ENCODE assay signal across 8 cellular contexts in the genomic region with DNA sequence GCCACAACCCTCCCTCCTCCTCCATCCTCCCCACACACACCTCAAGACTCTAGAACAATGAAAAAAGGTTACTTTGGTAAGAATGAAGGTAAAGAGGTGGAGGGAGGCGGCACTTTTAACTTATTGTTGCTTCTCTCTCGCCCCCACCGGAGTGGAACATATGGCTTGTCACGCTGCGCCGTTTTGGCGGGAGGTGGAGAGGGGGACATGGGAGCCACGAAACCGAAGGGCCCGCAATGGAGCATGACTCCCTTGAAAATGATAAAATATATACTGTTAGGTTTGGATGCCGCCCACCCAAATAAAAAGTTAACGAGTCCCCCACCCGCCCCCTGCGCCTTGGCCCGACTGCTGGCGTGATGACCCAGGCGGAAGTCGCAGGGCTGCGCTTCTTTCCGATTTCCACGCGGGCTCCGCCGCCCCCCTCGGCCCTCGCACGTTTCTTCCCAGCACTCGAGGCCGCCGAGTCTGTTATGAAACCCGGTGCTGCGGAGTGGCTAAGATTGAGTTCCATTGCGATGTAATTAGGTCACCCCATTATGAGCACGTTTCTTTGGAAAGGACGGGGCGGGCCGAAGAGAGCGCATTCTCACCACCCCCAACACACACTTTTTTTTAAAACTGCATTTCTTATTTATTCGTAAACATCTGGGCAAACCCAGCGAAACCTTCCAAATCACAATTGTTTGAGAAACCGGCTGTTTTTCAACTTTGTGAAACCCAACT. TPM values are rescaled to one million over a fixed set of nuclear protein-coding genes. Genes with fewer than 3 reads are reported as not detected.
A peak's percentile ranks its signal among the peaks of the same experiment; 100 is the strongest.
DNase-seq lines count a peak whose midpoint lies in the region; ATAC-seq and TF ChIP-seq lines count a peak whose summit lies in the region.

No MANE protein-coding gene starts in this region.

- H3K27me3 Mint-ChIP-seq in activated naive CD4-positive, alpha-beta T cell treated with anti-CD3 and anti-CD28 coated beads, Interleukin-2, amount 50 U/mL, for 24 hours: no peaks in the 10 kb centered on the region

- TF ChIP-seq CTCF in RWPE2 (IDR thresholded peaks at IDR 0.05; ENCODE audit: poor library complexity, severe bottlenecking): no peak

- peak; percentile 11 to 18 for DNase-seq in NOMO-1 (lab: John Stamatoyannopoulos, UW; ENCODE audit: unreplicated experiment in 2 of 2)
- no peak for DNase-seq in NOMO-1 treated with dmso at 0.1 percent for 144 hours (lab: John Stamatoyannopoulos, UW; ENCODE audit: unreplicated experiment)
- DNase-seq in RWPE2 (ENCODE audit: low spot score): peak; percentile 87
- DNase-seq in Right ventricle myocardium inferior (ENCODE audit: missing footprints): peak; percentile 95
- DNase-seq in pons (ENCODE audit: low spot score): peak; percentile 48

- H3K27me3 ChIP-seq in RWPE2 (ENCODE audit: insufficient read depth, poor library complexity, severe bottlenecking): no peaks in the 10 kb centered on the region

- H3K27ac Mint-ChIP-seq in activated naive CD4-positive, alpha-beta T cell treated with anti-CD3 and anti-CD28 coated beads, Interleukin-2, amount 50 U/mL, for 24 hours: peak overlapping the region; percentile 99

- no peaks in the 10 kb centered on the region for H3K9me3 Mint-ChIP-seq in activated naive CD4-positive, alpha-beta T cell treated with anti-CD3 and anti-CD28 coated beads, Interleukin-2, amount 50 U/mL, for 24 hours

- H3K27ac ChIP-seq in RWPE2 (ENCODE audit: poor library complexity, severe bottlenecking) (peak overlapping the region; percentile 99), urinary bladder (ENCODE audit: low read depth) (peak overlapping the region; percentile 100)

- H3K4me1 ChIP-seq in RWPE2 (ENCODE audit: insufficient read depth, poor library complexity, severe bottlenecking): no peaks in the 10 kb centered on the region
- no peaks in the 10 kb centered on the region for H3K4me1 ChIP-seq in urinary bladder (ENCODE audit: insufficient read depth)

- peaks cover 36% of the 10 kb centered on the region for H3K36me3 ChIP-seq in RWPE2 (ENCODE audit: low read depth)
- H3K36me3 ChIP-seq in urinary bladder (ENCODE audit: insufficient read depth): peaks cover 10% of the 10 kb centered on the region

- intact Hi-C loops in Right ventricle myocardium inferior (cut with DNase I): loop anchor here (2.0 to 10.0 kb wide), 4 partner anchors 129 to 402 kb away; no protein-coding TSS in a partner anchor

- WGBS in urinary bladder: under 1% methylated on average over 41 of the region's 41 CpGs

- H3K9me3 ChIP-seq in RWPE2 (ENCODE audit: severe bottlenecking): no peaks in the 10 kb centered on the region

- H3K4me3 ChIP-seq in RWPE2 (ENCODE audit: severe bottlenecking) (peak overlapping the region; percentile 82), urinary bladder (ENCODE audit: low read depth, low read length) (peak overlapping the region; percentile 86)

- peaks cover 18% of the 10 kb centered on the region for H3K36me3 Mint-ChIP-seq in activated naive CD4-positive, alpha-beta T cell treated with anti-CD3 and anti-CD28 coated beads, Interleukin-2, amount 50 U/mL, for 24 hours

- H3K4me3 Mint-ChIP-seq in activated naive CD4-positive, alpha-beta T cell treated with anti-CD3 and anti-CD28 coated beads, Interleukin-2, amount 50 U/mL, for 24 hours: peak overlapping the region; percentile 97

- peak; percentile 40 for ATAC-seq in RWPE2 (ENCODE audit: low read depth)
- peak; percentile 60 for ATAC-seq in Right ventricle myocardium inferior
- no peak for ATAC-seq in HG03175 (IDR thresholded peaks at IDR 0.05; ENCODE audit: unreplicated experiment)

- peaks cover 41% of the 10 kb centered on the region for H3K4me1 Mint-ChIP-seq in activated naive CD4-positive, alpha-beta T cell treated with anti-CD3 and anti-CD28 coated beads, Interleukin-2, amount 50 U/mL, for 24 hours

RNA-seq across cellular contexts. Expression of a gene that starts 1.4 kb away (rescaled TPM):
- total RNA-seq in Right ventricle myocardium inferior (46.6 TPM), urinary bladder (82.2 TPM)
- 653 TPM for polyA plus RNA-seq in urinary bladder
